19 cellular contexts compared by ENCODE assay signal in genomic region chr9:137172907-137173794, GRCh38. TPM values are rescaled to one million over a fixed set of nuclear protein-coding genes. Genes with fewer than 3 reads are reported as not detected.
DNase-seq lines count a peak whose midpoint lies in the region; ATAC-seq, FAIRE-seq and TF ChIP-seq lines count a peak whose summit lies in the region.
"Had no signal": no experiment of that assay in that cellular context is flagged by ENCODE, and none has a peak within 500 bp of the region (broad histone marks: within the 10 kb centered on the region; RNA-seq: fewer than 3 reads in every experiment).

No MANE protein-coding gene starts in this region.

- peaks cover 8% of the 10 kb centered on the region for H3K36me3 Mint-ChIP-seq in endothelial cell (ENCODE audit: low read depth, unreplicated experiment)
- H3K36me3 Mint-ChIP-seq: activated naive CD4-positive, alpha-beta T cell treated with anti-CD3 and anti-CD28 coated beads, Interleukin-2, amount 10 ng/mL, durations not matched to agents 7 days and 5 days had no signal

- H3K4me2 ChIP-seq in OCI-LY7 (ENCODE audit: low read length) = no peak overlapping the region

- no peak for TF ChIP-seq EP300 in ovary (IDR thresholded peaks at IDR 0.05)

- TF ChIP-seq POLR2A in GM12891 (IDR thresholded peaks at IDR 0.05; ENCODE audit: low read depth, low read length) (no peak), ovary (IDR thresholded peaks at IDR 0.05) (no peak)

- H3K27ac ChIP-seq in OCI-LY7 (ENCODE audit: low read depth, low read length, poor library complexity, severe bottlenecking) (no peak overlapping the region), ovary (no peak overlapping the region)
- H3K27ac ChIP-seq: body of pancreas, GM23248, RWPE1, thoracic aorta had no signal

- H3K4me1 Mint-ChIP-seq in endothelial cell (ENCODE audit: unreplicated experiment) = no peaks in the 10 kb centered on the region

- H3K4me1 ChIP-seq in OCI-LY7 (ENCODE audit: insufficient read depth, low read length, poor library complexity, severe bottlenecking) = peaks cover 4% of the 10 kb centered on the region
- peaks cover 10% of the 10 kb centered on the region for H3K4me1 ChIP-seq in ovary (ENCODE audit: insufficient read depth)

- no peak for TF ChIP-seq CTCF in endothelial cell (IDR thresholded peaks at IDR 0.05; ENCODE audit: unreplicated experiment)
- no peak for TF ChIP-seq CTCF in OCI-LY7 (conservative IDR thresholded peaks at IDR 0.05; ENCODE audit: low read length)
- TF ChIP-seq CTCF in ovary (IDR thresholded peaks at IDR 0.05) = no peak

- intact Hi-C loops in OCI-LY7 (cut with micrococcal nuclease; ENCODE audit: unreplicated experiment) (no loop called here), ovary (cut with DNase I) (no loop called here)

- FAIRE-seq in GM12891 (lab: Jason Lieb, UNC) = peak; percentile 28

- CTCF ChIA-PET in OCI-LY7 (lab: Charles Lee; ENCODE audit: unreplicated experiment) = no interaction called here

- no peaks in the 10 kb centered on the region; the same call in 1 of the 2 replicates for H4K20me1 ChIP-seq in OCI-LY7 (ENCODE audit: insufficient read depth, low read length)

- DNase-seq in AG20443 (ENCODE audit: low spot score) (peak; percentile 10), GM12891 (ENCODE audit: insufficient read length, low spot score) (no peak), NCI-H774 (lab: John Stamatoyannopoulos, UW) (peak; percentile 35), endothelial cell (ENCODE audit: low spot score) (no peak), OCI-LY7 (ENCODE audit: low spot score) (no peak), ovary (no peak)
- DNase-seq: activated CD4-positive, alpha-beta T cell treated with anti-CD3 and anti-CD28 coated beads for 1 hour; activated naive CD4-positive, alpha-beta T cell treated with anti-CD3 and anti-CD28 coated beads, Interleukin-2, amount 10 ng/mL, durations not matched to agents 7 days and 5 days; body of pancreas; GM23248; naive thymus-derived CD8-positive, alpha-beta T cell; NCI-H146; T-helper 17 cell had no signal

- H3K9me3 Mint-ChIP-seq in endothelial cell (ENCODE audit: unreplicated experiment) = no peaks in the 10 kb centered on the region
- H3K9me3 Mint-ChIP-seq: activated naive CD4-positive, alpha-beta T cell treated with anti-CD3 and anti-CD28 coated beads, Interleukin-2, amount 10 ng/mL, durations not matched to agents 7 days and 5 days; naive thymus-derived CD8-positive, alpha-beta T cell had no signal

- H3K27me3 Mint-ChIP-seq in endothelial cell (ENCODE audit: unreplicated experiment) = peaks cover 16% of the 10 kb centered on the region

- ATAC-seq in HG02588 (IDR thresholded peaks at IDR 0.05; ENCODE audit: unreplicated experiment) = no peak
- no peak for ATAC-seq in GM21619 (IDR thresholded peaks at IDR 0.05; ENCODE audit: unreplicated experiment)
- ATAC-seq: body of pancreas; naive thymus-derived CD8-positive, alpha-beta T cell; T-helper 17 cell had no signal

- H3K27ac Mint-ChIP-seq in endothelial cell (ENCODE audit: unreplicated experiment) = no peak overlapping the region
- H3K27ac Mint-ChIP-seq: activated naive CD4-positive, alpha-beta T cell treated with anti-CD3 and anti-CD28 coated beads, Interleukin-2, amount 10 ng/mL, durations not matched to agents 7 days and 5 days; naive thymus-derived CD8-positive, alpha-beta T cell; T-helper 17 cell had no signal

- BruUV-seq in OCI-LY7 (replicated peaks; lab: Mats Ljungman, UMichigan) = no TSS peak

- peaks cover 4% of the 10 kb centered on the region for H3K27me3 ChIP-seq in ovary
- H3K27me3 ChIP-seq: body of pancreas had no signal

- H3K9me3 ChIP-seq in OCI-LY7 (ENCODE audit: low read length) (no peaks in the 10 kb centered on the region), ovary (no peaks in the 10 kb centered on the region)
- H3K9me3 ChIP-seq: body of pancreas, thoracic aorta had no signal

- H3K4me3 Mint-ChIP-seq in endothelial cell (ENCODE audit: unreplicated experiment) = peak overlapping the region; percentile 25
- H3K4me3 Mint-ChIP-seq: activated naive CD4-positive, alpha-beta T cell treated with anti-CD3 and anti-CD28 coated beads, Interleukin-2, amount 10 ng/mL, durations not matched to agents 7 days and 5 days; T-helper 17 cell had no signal

- H3K36me3 ChIP-seq in OCI-LY7 (ENCODE audit: insufficient read depth, low read length) = peaks cover 8% of the 10 kb centered on the region
- H3K36me3 ChIP-seq in ovary = no peaks in the 10 kb centered on the region
- H3K36me3 ChIP-seq: thoracic aorta had no signal

- no peak overlapping the region for H3K4me3 ChIP-seq in OCI-LY7 (ENCODE audit: low read depth, low read length, poor library complexity, severe bottlenecking)
- H3K4me3 ChIP-seq in ovary = no peak overlapping the region
- H3K4me3 ChIP-seq: body of pancreas, GM23248, thoracic aorta had no signal

- POLR2A ChIA-PET in OCI-LY7 (lab: Charles Lee) = no interaction called here

- 60 to 65% (median 65%) methylated on average over 20 to 21 of the region's 21 CpGs for WGBS in ovary, 3 donors

- no peaks in the 10 kb centered on the region for H3K9me2 ChIP-seq in OCI-LY7 (ENCODE audit: insufficient read depth, low read length)

- H3K79me2 ChIP-seq in OCI-LY7 (ENCODE audit: insufficient read depth, low read depth, low read length) = no peaks in the 10 kb centered on the region

- no peak overlapping the region for H2AFZ ChIP-seq in OCI-LY7 (ENCODE audit: low read length)
- H2AFZ ChIP-seq: GM23248 had no signal

TF ChIP-seq in GM12891, 5 proteins besides CTCF, POLR2A, EP300 and RAD21:
- TF ChIP-seq POLR2AphosphoS5 (IDR thresholded peaks at IDR 0.05; ENCODE audit: low read depth, low read length) = no peak
- no peak for TF ChIP-seq TAF1 (IDR thresholded peaks at IDR 0.05; ENCODE audit: low read depth, low read length)
- no peak for TF ChIP-seq POU2F2 (IDR thresholded peaks at IDR 0.05; ENCODE audit: low read depth, low read length)
- TF ChIP-seq SPI1 (IDR thresholded peaks at IDR 0.05; ENCODE audit: low read depth, low read length) = no peak
- TF ChIP-seq PAX5 (IDR thresholded peaks at IDR 0.05; ENCODE audit: insufficient read depth, low read length, severe bottlenecking) = no peak

RNA-seq across cellular contexts. Expression of gene TMEM210, which starts 1.3 kb away (rescaled TPM):
- not detected for polyA plus RNA-seq in GM12891 (2012; ENCODE audit: low read depth, missing spikeins)
- total RNA-seq in endothelial cell (ENCODE audit: unreplicated experiment) = not detected
- total RNA-seq in OCI-LY7 (2014; rRNA removed; shearing (Covaris generic)) = not detected in 2 replicates
- not detected in 2 replicates for total RNA-seq in OCI-LY7 (2022)
- total RNA-seq in ovary = not detected
- polyA plus RNA-seq in ovary = not detected
- total RNA-seq: body of pancreas; GM23248; liver; naive thymus-derived CD8-positive, alpha-beta T cell; renal cortical epithelial cell; T-helper 17 cell; thoracic aorta had no signal
- polyA plus RNA-seq: GM23248; liver; naive thymus-derived CD8-positive, alpha-beta T cell had no signal

RNA-seq across cellular contexts. Expression of gene LRRC26, which starts 3.3 kb away (rescaled TPM):
- 0.09 TPM for polyA plus RNA-seq in GM12891 (2012; ENCODE audit: low read depth, missing spikeins)
- total RNA-seq in endothelial cell (ENCODE audit: unreplicated experiment) (not detected), OCI-LY7 (2022) (not detected in 2 replicates), ovary (1 to 10 TPM in 1 of 7 donors, under 1 TPM in 1, not detected in 5; 0.23 to 3.0 TPM)
- total RNA-seq in OCI-LY7 (2014; rRNA removed; shearing (Covaris generic)) = 0.21 TPM in 1 of 2 replicates, not detected in the other
- polyA plus RNA-seq in ovary = not detected
- total RNA-seq: GM23248; naive thymus-derived CD8-positive, alpha-beta T cell; renal cortical epithelial cell; T-helper 17 cell; thoracic aorta had no signal
- polyA plus RNA-seq: GM23248; naive thymus-derived CD8-positive, alpha-beta T cell had no signal

RNA-seq across cellular contexts. Expression of gene ANAPC2, which starts 15.2 kb away (rescaled TPM):
- polyA plus RNA-seq in GM12891 (2012; ENCODE audit: low read depth, missing spikeins) = 27.5 TPM
- total RNA-seq in endothelial cell (ENCODE audit: unreplicated experiment) = 76.8 TPM
- 34.8 and 38.6 TPM in 2 replicates for total RNA-seq in OCI-LY7 (2014; rRNA removed; shearing (Covaris generic))
- total RNA-seq in OCI-LY7 (2022) = 89.6 and 90.4 TPM in 2 replicates
- 10 to 100 TPM; 23.1 to 61.5 (median 53.9) TPM for total RNA-seq in ovary
- 10 to 100 TPM in 1 of 2 donors, 1 to 10 TPM in 1; 8.0 to 38.4 TPM for polyA plus RNA-seq in ovary

RNA-seq across cellular contexts. Expression of gene SSNA1, which starts 15.3 kb away (rescaled TPM):
- polyA plus RNA-seq in GM12891 (2012; ENCODE audit: low read depth, missing spikeins) = 53.2 TPM
- total RNA-seq in endothelial cell (ENCODE audit: unreplicated experiment) (53.8 TPM), OCI-LY7 (2022) (71.0 and 75.1 TPM in 2 replicates), ovary (10 to 100 TPM; 34.5 to 60.7 (median 44.5) TPM)
- 111 and 130 TPM in 2 replicates for total RNA-seq in OCI-LY7 (2014; rRNA removed; shearing (Covaris generic))
- 10 to 100 TPM in 1 of 2 donors, 1 to 10 TPM in 1; 1.6 to 47.3 TPM for polyA plus RNA-seq in ovary

RNA-seq across cellular contexts. Expression of gene TPRN, which starts 27.4 kb away (rescaled TPM):
- 5.1 TPM for polyA plus RNA-seq in GM12891 (2012; ENCODE audit: low read depth, missing spikeins)
- total RNA-seq in endothelial cell (ENCODE audit: unreplicated experiment) (8.2 TPM), OCI-LY7 (2022) (15.3 and 15.9 TPM in 2 replicates), ovary (10 to 100 TPM in 6 of 7 donors, 1 to 10 TPM in 1; 6.6 to 18.4 (median 15.9) TPM)
- 9.0 and 10.3 TPM in 2 replicates for total RNA-seq in OCI-LY7 (2014; rRNA removed; shearing (Covaris generic))
- 1 to 10 TPM in 1 of 2 donors, under 1 TPM in 1; 0.68 to 8.6 TPM for polyA plus RNA-seq in ovary

Comparison
In these comparisons a context has a peak if more than half of its experiments do, and no peak if none do; other contexts are left out.
1. DNase-seq: peak in AG20443 (single experiment) and NCI-H774 (single experiment); none in GM12891 (single experiment), endothelial cell (single experiment), OCI-LY7 (single experiment) and ovary (0 of 5).